24 cellular contexts compared by ENCODE assay signal in the genomic region with DNA sequence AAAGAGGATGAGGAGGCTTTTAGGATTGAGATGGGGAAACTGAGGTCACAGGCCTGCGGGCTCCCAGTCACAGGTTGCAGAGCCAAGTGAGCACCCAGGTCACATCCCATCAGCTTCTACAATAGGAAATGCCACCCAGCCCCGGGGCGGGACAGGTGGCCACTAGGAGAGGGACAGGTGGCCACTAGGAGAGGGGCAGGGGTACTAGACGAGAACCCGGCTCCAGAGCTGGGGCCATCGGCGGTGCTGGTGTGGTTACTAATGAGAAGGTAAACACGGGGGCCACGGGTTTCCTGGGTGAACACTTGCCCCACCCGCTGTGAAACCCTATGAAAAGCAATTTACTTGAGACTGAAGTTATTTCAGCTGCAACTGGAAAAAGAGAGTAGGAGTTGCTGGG. TPM values are rescaled to one million over a fixed set of nuclear protein-coding genes. Genes with fewer than 3 reads are reported as not detected.
DNase-seq lines count a peak whose midpoint lies in the region; ATAC-seq and TF ChIP-seq lines count a peak whose summit lies in the region.
"Had no signal": no experiment of that assay in that cellular context is flagged by ENCODE, and none has a peak within 500 bp of the region (broad histone marks: within the 10 kb centered on the region; RNA-seq: fewer than 3 reads in every experiment).

No MANE protein-coding gene starts in this region.

- no peak overlapping the region for H3K4me3 Mint-ChIP-seq in chondrocyte (ENCODE audit: unreplicated experiment)
- H3K4me3 Mint-ChIP-seq: activated CD8-positive, alpha-beta memory T cell treated with anti-CD3 and anti-CD28 coated beads, Interleukin-2, amount 10 ng/mL, durations not matched to agents 7 days and 5 days had no signal

- peak overlapping the region; percentile 78; the same call in 1 of the 2 replicates for H3K27ac ChIP-seq in BLaER1
- H3K27ac ChIP-seq in IMR-90 (ENCODE audit: insufficient read depth, low read length): no peak overlapping the region
- H3K27ac ChIP-seq in osteoblast (ENCODE audit: low read depth, low read length): peak overlapping the region; percentile 84
- H3K27ac ChIP-seq: coronary artery, thyroid gland had no signal

- no peak for TF ChIP-seq RAD21 in IMR-90 (IDR thresholded peaks at IDR 0.05; ENCODE audit: low read length)

- H3K4ac ChIP-seq in IMR-90 (ENCODE audit: low read depth, low read length): no peak overlapping the region

- peaks cover 49% of the 10 kb centered on the region for H3K4me1 Mint-ChIP-seq in chondrocyte (ENCODE audit: low read depth)

- H2BK120ac ChIP-seq in IMR-90 (ENCODE audit: low read depth, low read length): peak overlapping the region; percentile 51; the same call in 1 of the 2 replicates

- H3K36me3 Mint-ChIP-seq in chondrocyte (ENCODE audit: low read depth): peaks cover 1% of the 10 kb centered on the region

- WGBS in IMR-90 (ENCODE audit: extremely low coverage in 2 of 2, insufficient read length in 1 of 2), 2 experiments: 100% methylated on average over 3 of the region's 10 CpGs; no CpG with 5 or more reads in 1 of the 2 experiments

- H4K20me1 ChIP-seq in BLaER1 (peaks cover 62% of the 10 kb centered on the region), IMR-90 (ENCODE audit: insufficient read depth, low read length) (peaks cover 14% of the 10 kb centered on the region; the same call in 1 of the 2 replicates), osteoblast (ENCODE audit: insufficient read depth, low read length) (peaks cover 3% of the 10 kb centered on the region)

- H4K5ac ChIP-seq in IMR-90 (ENCODE audit: low read depth, low read length): no peak overlapping the region

- TF ChIP-seq CTCF in IMR-90 (conservative IDR thresholded peaks at IDR 0.05; ENCODE audit: low read depth, low read length) (no peak), chondrocyte (IDR thresholded peaks at IDR 0.05) (no peak), osteoblast (IDR thresholded peaks at IDR 0.05; ENCODE audit: extremely low read depth, low read depth, low read length) (no peak)

- no peaks in the 10 kb centered on the region for H3K27me3 Mint-ChIP-seq in chondrocyte (ENCODE audit: low read depth)
- H3K27me3 Mint-ChIP-seq: activated CD8-positive, alpha-beta memory T cell treated with anti-CD3 and anti-CD28 coated beads, Interleukin-2, amount 10 ng/mL, durations not matched to agents 7 days and 5 days had no signal

- H3K27me3 ChIP-seq in BLaER1 (no peaks in the 10 kb centered on the region), IMR-90 (ENCODE audit: control insufficient read depth, insufficient read depth, low read length) (no peaks in the 10 kb centered on the region), osteoblast (ENCODE audit: insufficient read depth, low read length) (no peaks in the 10 kb centered on the region)
- H3K27me3 ChIP-seq: stomach, thyroid gland had no signal

- H3K9me3 ChIP-seq in BLaER1 (no peaks in the 10 kb centered on the region), IMR-90 (ENCODE audit: control insufficient read depth, insufficient read depth, low read length) (no peaks in the 10 kb centered on the region), osteoblast (ENCODE audit: low read depth, low read length) (no peaks in the 10 kb centered on the region)
- H3K9me3 ChIP-seq: HAP-1, stomach, thyroid gland had no signal

- H3K9ac ChIP-seq in BLaER1: 0 out of 2 replicates have a peak overlapping the region, but pooled peaks have one; percentile 68
- no peak overlapping the region for H3K9ac ChIP-seq in IMR-90 (ENCODE audit: low read depth, low read length)

- ATAC-seq in IMR-90 (ENCODE audit: low read depth): no peak
- ATAC-seq in HG02610 (IDR thresholded peaks at IDR 0.05; ENCODE audit: unreplicated experiment): no peak
- ATAC-seq in HG03097 (IDR thresholded peaks at IDR 0.05; ENCODE audit: low FRiP score, unreplicated experiment): no peak
- ATAC-seq: activated CD8-positive, alpha-beta memory T cell treated with anti-CD3 and anti-CD28 coated beads, Interleukin-2, amount 10 ng/mL, durations not matched to agents 7 days and 5 days; esophagus mucosa; K562; left cardiac atrium had no signal

- no peak overlapping the region for H3K56ac ChIP-seq in IMR-90 (ENCODE audit: extremely low read depth, insufficient read depth, low read length)

- H3K18ac ChIP-seq in IMR-90 (ENCODE audit: low read depth, low read length): no peak overlapping the region

- H3K4me2 ChIP-seq in BLaER1: peak overlapping the region; percentile 95
- no peak overlapping the region for H3K4me2 ChIP-seq in IMR-90 (ENCODE audit: low read depth, low read length)
- no peak overlapping the region for H3K4me2 ChIP-seq in osteoblast (ENCODE audit: insufficient read depth, low read length)

- H2AFZ ChIP-seq in IMR-90 (replicated peaks; ENCODE audit: low read length, poor library complexity) (no peak overlapping the region), osteoblast (ENCODE audit: low read length) (no peak overlapping the region)

- H4K8ac ChIP-seq in IMR-90 (ENCODE audit: low read depth in 2 of 2, low read length in 2 of 2): no peak overlapping the region

- BruUV-seq in IMR-90 (replicated peaks; lab: Mats Ljungman, UMichigan): no TSS peak

- no peak overlapping the region for H2BK5ac ChIP-seq in IMR-90 (ENCODE audit: low read depth, low read length, poor library complexity, severe bottlenecking)

- H2AK9ac ChIP-seq in IMR-90 (replicated peaks; ENCODE audit: low read depth, low read length, poor library complexity): no peak overlapping the region

- H3K4me1 ChIP-seq in BLaER1 (peaks cover 50% of the 10 kb centered on the region), IMR-90 (ENCODE audit: control insufficient read depth, insufficient read depth, low read length) (peaks cover 22% of the 10 kb centered on the region), osteoblast (ENCODE audit: insufficient read depth, low read length) (peaks cover 34% of the 10 kb centered on the region)

- H3K36me3 ChIP-seq in BLaER1 (peaks cover 69% of the 10 kb centered on the region), IMR-90 (ENCODE audit: control insufficient read depth, insufficient read depth, low read length) (peaks cover 27% of the 10 kb centered on the region), osteoblast (ENCODE audit: insufficient read depth, low read length) (peaks cover 7% of the 10 kb centered on the region)
- H3K36me3 ChIP-seq: HAP-1, thyroid gland had no signal

- no peak overlapping the region; the same call in 1 of the 2 replicates for H2BK20ac ChIP-seq in IMR-90 (ENCODE audit: low read depth, low read length)

- H3K79me1 ChIP-seq in IMR-90 (ENCODE audit: low read depth in 1 of 2, low read length in 2 of 2): peaks cover 15 to 39% of the 10 kb centered on the region in 2 experiments; a peak in 3 of 4 replicates

- no peaks in the 10 kb centered on the region for H3K9me3 Mint-ChIP-seq in chondrocyte (ENCODE audit: low read depth)

- DNase-seq in IMR-90: no peak
- peak; percentile 76 for DNase-seq in chondrocyte (ENCODE audit: low spot score)
- no peak for DNase-seq in osteoblast (ENCODE audit: insufficient read length, low spot score, missing footprints)
- DNase-seq in NCI-H2171 treated with DMSO at 0.1 percent for 48 hours (lab: John Stamatoyannopoulos, UW): no peak
- DNase-seq: activated CD4-positive, alpha-beta T cell treated with anti-CD3 and anti-CD28 coated beads for 48 hours; activated CD8-positive, alpha-beta memory T cell treated with anti-CD3 and anti-CD28 coated beads, Interleukin-2, amount 10 ng/mL, durations not matched to agents 7 days and 5 days; activated naive CD4-positive, alpha-beta T cell treated with Interleukin-2 at 50 U/mL for 16 hours; activated T-cell treated with anti-CD3 and anti-CD28 coated beads, Interleukin-2, amount 50 U/mL, for 48 hours; amygdala; C1 segment of cervical spinal cord; DND-41; foreskin fibroblast; left cardiac atrium; NCI-H446 treated with DMSO at 0.1 percent for 48 hours; stomach; T-helper 2 cell; thyroid gland had no signal

- 0 out of 3 replicates have a peak overlapping the region, but pooled peaks have one; percentile 21 for H2BK15ac ChIP-seq in IMR-90 (ENCODE audit: low read depth, low read length)

- H4K91ac ChIP-seq in IMR-90 (ENCODE audit: insufficient read depth, low read depth, low read length): no peak overlapping the region

- CTCF ChIA-PET in IMR-90 (lab: Yijun Ruan, JAX): no interaction called here

- H3K79me2 ChIP-seq in osteoblast (ENCODE audit: insufficient read depth, low read length): no peaks in the 10 kb centered on the region

- H3K27ac Mint-ChIP-seq in chondrocyte (ENCODE audit: unreplicated experiment): no peak overlapping the region

- POLR2A ChIA-PET in IMR-90 (lab: Charles Lee; ENCODE audit: unreplicated experiment): no interaction called here

- dilution Hi-C loops in IMR-90 (cut with HindIII; ENCODE audit: low sequenced_read_pairs, unreplicated experiment): no loop called here

- H3K23ac ChIP-seq in IMR-90 (ENCODE audit: low read depth, low read length): no peak overlapping the region

- intact Hi-C loops in IMR-90 (cut with micrococcal nuclease): loop anchor here (5.0 kb wide), 1 partner anchor 235 kb away; no protein-coding TSS in a partner anchor

- H3K9me1 ChIP-seq in IMR-90 (ENCODE audit: insufficient read depth, low read length): peaks cover 17% of the 10 kb centered on the region

- no peak overlapping the region for H3K14ac ChIP-seq in IMR-90 (replicated peaks; ENCODE audit: low read depth, low read length)

- in situ Hi-C loops in IMR-90 (cut with MboI; ENCODE audit: low sequenced_read_pairs): no loop called here

- no peak for TF ChIP-seq POLR2A in IMR-90 (IDR thresholded peaks at IDR 0.05; ENCODE audit: low read depth, low read length)

- no peak overlapping the region for H2AK5ac ChIP-seq in IMR-90 (ENCODE audit: low read depth, low read length)

- H3K4me3 ChIP-seq in BLaER1 (no peak overlapping the region), IMR-90 (ENCODE audit: insufficient read depth, low read depth, low read length) (no peak overlapping the region), osteoblast (ENCODE audit: insufficient read depth, low read length) (no peak overlapping the region)
- H3K4me3 ChIP-seq: coronary artery, HAP-1, K562, stomach, thyroid gland had no signal

TF ChIP-seq in IMR-90, 13 proteins besides CTCF, POLR2A, EP300 and RAD21 (continues in another document):
- TF ChIP-seq FOS (IDR thresholded peaks at IDR 0.05; ENCODE audit: low read depth, low read length): no peak
- TF ChIP-seq MAFK (IDR thresholded peaks at IDR 0.05; ENCODE audit: low read depth, low read length): no peak

RNA-seq across cellular contexts. Expression of gene MRPL37, which starts 52.4 kb away (rescaled TPM):
- 111 and 132 TPM in 2 replicates for total RNA-seq in IMR-90 (2012; rRNA removed)
- polyA plus RNA-seq in IMR-90 (2012; rRNA removed): 36.5 and 42.8 TPM in 2 replicates
- 26.3 and 29.0 TPM in 2 replicates for polyA plus RNA-seq in IMR-90 (2012; cell fraction: cytosol; rRNA removed)
- 9.5 and 10.4 TPM in 2 replicates for polyA plus RNA-seq in IMR-90 (2012; cell fraction: nucleus; rRNA removed; ENCODE audit: low replicate concordance)
- total RNA-seq in chondrocyte: 66.0 to 66.9 TPM (median 66.3 TPM) in 3 replicates
- total RNA-seq in osteoblast: 88.7 and 96.7 TPM in 2 replicates

RNA-seq across cellular contexts. Expression of gene CYB5RL, which starts 52.5 kb away (rescaled TPM):
- total RNA-seq in IMR-90 (2012; rRNA removed): 3.3 and 3.8 TPM in 2 replicates
- 4.1 and 4.3 TPM in 2 replicates for polyA plus RNA-seq in IMR-90 (2012; rRNA removed)
- polyA plus RNA-seq in IMR-90 (2012; cell fraction: cytosol; rRNA removed): 2.4 and 3.3 TPM in 2 replicates
- 4.6 and 5.1 TPM in 2 replicates for polyA plus RNA-seq in IMR-90 (2012; cell fraction: nucleus; rRNA removed; ENCODE audit: low replicate concordance)
- 7.0 to 7.8 TPM (median 7.5 TPM) in 3 replicates for total RNA-seq in chondrocyte
- 10.3 and 11.6 TPM in 2 replicates for total RNA-seq in osteoblast
